Comparison of ENCODE assay signal across 9 cellular contexts in genomic region chr5:159209438-159210305, GRCh38. TPM values are rescaled to one million over a fixed set of nuclear protein-coding genes. Genes with fewer than 3 reads are reported as not detected.
DNase-seq lines count a peak whose midpoint lies in the region; ATAC-seq, FAIRE-seq and TF ChIP-seq lines count a peak whose summit lies in the region.
"Had no signal": no experiment of that assay in that cellular context is flagged by ENCODE, and none has a peak within 500 bp of the region (broad histone marks: within the 10 kb centered on the region; RNA-seq: fewer than 3 reads in every experiment).

RNF145 (minus strand) TSS chr5:159209553; CDS start chr5:159203617, 5,936 bp downstream.

- no peaks in the 10 kb centered on the region for H3K9me3 Mint-ChIP-seq in activated CD4-positive, alpha-beta T cell treated with anti-CD3 and anti-CD28 coated beads, Interleukin-2, amount 10 ng/mL, durations not matched to agents 24 days and 14 days

- no peaks in the 10 kb centered on the region for H3K27me3 Mint-ChIP-seq in activated CD4-positive, alpha-beta T cell treated with anti-CD3 and anti-CD28 coated beads, Interleukin-2, amount 10 ng/mL, durations not matched to agents 24 days and 14 days

- peak; percentile 59 to 84 for DNase-seq in AML-193 (lab: John Stamatoyannopoulos, UW)
- DNase-seq in NCI-H524 (lab: John Stamatoyannopoulos, UW), result peak; percentile 58 to 87
- DNase-seq in activated CD4-positive, alpha-beta T cell treated with anti-CD3 and anti-CD28 coated beads, Interleukin-2, amount 10 ng/mL, durations not matched to agents 24 days and 14 days, result peak; percentile 97
- DNase-seq in dedifferentiated amniotic fluid mesenchymal stem cell (ENCODE audit: extremely low spot score), result peak; percentile 83
- peak; percentile 58 for DNase-seq in HepG2 (ENCODE audit: low spot score)
- peak; percentile 96 for DNase-seq in stimulated activated CD4-positive, alpha-beta T cell treated with anti-CD3 and anti-CD28 coated beads, Interleukin-4, amount 100 ng/mL, for 1 hour

- peak within 1 kb of the TSS; percentile 98 for H3K27ac Mint-ChIP-seq in activated CD4-positive, alpha-beta T cell treated with anti-CD3 and anti-CD28 coated beads, Interleukin-2, amount 10 ng/mL, durations not matched to agents 24 days and 14 days

- no peak for TF ChIP-seq EP300 in HepG2 (IDR thresholded peaks at IDR 0.05; ENCODE audit: low read depth in 2 of 2, low read length in 2 of 2)
- TF ChIP-seq EP300 in HepG2 (CRISPR knock-in tag; IDR thresholded peaks at IDR 0.05; ENCODE audit: borderline replicate concordance), result no peak; the same call in 1 of the 2 replicates

- WGBS in HepG2 (ENCODE audit: low lambda C conversion rate), result 7% methylated on average over 5 of the region's 67 CpGs

- peak within 1 kb of the TSS; percentile 100 for H3K4me2 ChIP-seq in HepG2 (ENCODE audit: low read depth, low read length)

- CTCF ChIA-PET in HepG2 (lab: Yijun Ruan, JAX; ENCODE audit: low intra/inter-chr PET ratio, low total read pairs), result no interaction called here

- BruUV-seq in HepG2 (replicated peaks; lab: Mats Ljungman, UMichigan), result TSS peak; percentile 85

- peaks cover 27% of the 10 kb centered on the region for H3K36me3 Mint-ChIP-seq in activated CD4-positive, alpha-beta T cell treated with anti-CD3 and anti-CD28 coated beads, Interleukin-2, amount 10 ng/mL, durations not matched to agents 24 days and 14 days (ENCODE audit: low read depth)

- H4K20me1 ChIP-seq in HepG2 (ENCODE audit: insufficient read depth, low read length), result 0 out of 2 replicates have a peak, but pooled peaks cover 2% of the 10 kb centered on the region

- ATAC-seq in GM19043 (IDR thresholded peaks at IDR 0.05; ENCODE audit: low read depth, unreplicated experiment), result peak; percentile 62
- peak; percentile 69 for ATAC-seq in HG03354 (IDR thresholded peaks at IDR 0.05; ENCODE audit: poor library complexity, severe bottlenecking, unreplicated experiment)
- ATAC-seq in HepG2, result peak; percentile 75

- no peak for TF ChIP-seq CTCF in HepG2 (CRISPR knock-in tag; IDR thresholded peaks at IDR 0.05)

- H3K4me1 Mint-ChIP-seq in activated CD4-positive, alpha-beta T cell treated with anti-CD3 and anti-CD28 coated beads, Interleukin-2, amount 10 ng/mL, durations not matched to agents 24 days and 14 days, result peaks cover 54% of the 10 kb centered on the region

- no peaks in the 10 kb centered on the region for H3K36me3 ChIP-seq in HepG2 (replicated peaks in 1 of 2; ENCODE audit: control insufficient read depth in 1 of 2, insufficient read depth in 2 of 2, low read length in 2 of 2)

- 0 out of 2 replicates have a peak, but pooled peaks have one; percentile 10 for TF ChIP-seq RAD21 in HepG2 (CRISPR knock-in tag; IDR thresholded peaks at IDR 0.05)

- intact Hi-C loops in activated CD4-positive, alpha-beta T cell treated with anti-CD3 and anti-CD28 coated beads, Interleukin-2, amount 10 ng/mL, durations not matched to agents 24 days and 14 days (cut with micrococcal nuclease), result loop anchor here (1.0 to 10.0 kb wide), 9 partner anchors 31 to 1208 kb away; partner anchors contain the start of genes PWWP2A, SLU7 and UBLCP1
- intact Hi-C loops in HepG2 (cut with micrococcal nuclease; ENCODE audit: unreplicated experiment), result loop anchor here (2.0 to 5.0 kb wide), 3 partner anchors 27 to 1193 kb away; partner anchors contain the start of gene FAM200C

- H3K79me2 ChIP-seq in HepG2 (ENCODE audit: insufficient read depth, low read length), result peaks cover 43% of the 10 kb centered on the region

- peak in 1 of 2 experiments; percentile 70; a peak in 2 of 4 replicates for TF ChIP-seq POLR2A in HepG2 (IDR thresholded peaks at IDR 0.05; ENCODE audit: insufficient read depth in 1 of 2, low read depth in 2 of 2, low read length in 2 of 2)

- peak within 1 kb of the TSS; percentile 83 for H3K27ac ChIP-seq in HepG2 (ENCODE audit: extremely low read length, insufficient read depth, low read length)

- H3K4me3 ChIP-seq in HepG2 (replicated peaks in 1 of 3; ENCODE audit: insufficient read depth in 1 of 3, low read depth in 2 of 3, low read length in 3 of 3), result peak within 1 kb of the TSS; percentile 88 to 94 (median 93)

- H3K9ac ChIP-seq in HepG2 (ENCODE audit: insufficient read depth, low read depth, low read length), result peak within 1 kb of the TSS; percentile 85

- H2AFZ ChIP-seq in HepG2 (ENCODE audit: low read length), result peak within 1 kb of the TSS; percentile 64

- peaks cover 35% of the 10 kb centered on the region for H3K4me1 ChIP-seq in HepG2 (ENCODE audit: insufficient read depth, low read length)

- POLR2A ChIA-PET in HepG2 (lab: Yijun Ruan, JAX), result no interaction called here

- H3K27me3 ChIP-seq in HepG2 (ENCODE audit: control insufficient read depth in 1 of 2, insufficient read depth in 2 of 2, low read length in 2 of 2), result no peaks in the 10 kb centered on the region; a peak in 1 of 5 replicates

- in situ Hi-C loops in HepG2 (cut with HindIII; ENCODE audit: extremely low pct_ligation_motif_present, low pct_unique_long_range_greater_than_20kb), result no loop called here

- peak within 1 kb of the TSS; percentile 99 for H3K4me3 Mint-ChIP-seq in activated CD4-positive, alpha-beta T cell treated with anti-CD3 and anti-CD28 coated beads, Interleukin-2, amount 10 ng/mL, durations not matched to agents 24 days and 14 days

- no peaks in the 10 kb centered on the region for H3K9me3 ChIP-seq in HepG2 (ENCODE audit: low read length)

- FAIRE-seq in HepG2 (lab: Jason Lieb, UNC), result no peak
- FAIRE-seq: endometrium had no signal

TF ChIP-seq in HepG2, 621 proteins besides CTCF, POLR2A, EP300 and RAD21 (continues in another document):
- no peak for TF ChIP-seq ZNF10 (CRISPR knock-in tag; IDR thresholded peaks at IDR 0.05; ENCODE audit: borderline replicate concordance, low read depth)
- TF ChIP-seq KDM3A (CRISPR knock-in tag; IDR thresholded peaks at IDR 0.05; ENCODE audit: low read depth), result peak; percentile 10; the same call in 1 of the 2 replicates
- TF ChIP-seq E2F1 (CRISPR knock-in tag; IDR thresholded peaks at IDR 0.05), result peak; percentile 65
- TF ChIP-seq, protein P1, sequence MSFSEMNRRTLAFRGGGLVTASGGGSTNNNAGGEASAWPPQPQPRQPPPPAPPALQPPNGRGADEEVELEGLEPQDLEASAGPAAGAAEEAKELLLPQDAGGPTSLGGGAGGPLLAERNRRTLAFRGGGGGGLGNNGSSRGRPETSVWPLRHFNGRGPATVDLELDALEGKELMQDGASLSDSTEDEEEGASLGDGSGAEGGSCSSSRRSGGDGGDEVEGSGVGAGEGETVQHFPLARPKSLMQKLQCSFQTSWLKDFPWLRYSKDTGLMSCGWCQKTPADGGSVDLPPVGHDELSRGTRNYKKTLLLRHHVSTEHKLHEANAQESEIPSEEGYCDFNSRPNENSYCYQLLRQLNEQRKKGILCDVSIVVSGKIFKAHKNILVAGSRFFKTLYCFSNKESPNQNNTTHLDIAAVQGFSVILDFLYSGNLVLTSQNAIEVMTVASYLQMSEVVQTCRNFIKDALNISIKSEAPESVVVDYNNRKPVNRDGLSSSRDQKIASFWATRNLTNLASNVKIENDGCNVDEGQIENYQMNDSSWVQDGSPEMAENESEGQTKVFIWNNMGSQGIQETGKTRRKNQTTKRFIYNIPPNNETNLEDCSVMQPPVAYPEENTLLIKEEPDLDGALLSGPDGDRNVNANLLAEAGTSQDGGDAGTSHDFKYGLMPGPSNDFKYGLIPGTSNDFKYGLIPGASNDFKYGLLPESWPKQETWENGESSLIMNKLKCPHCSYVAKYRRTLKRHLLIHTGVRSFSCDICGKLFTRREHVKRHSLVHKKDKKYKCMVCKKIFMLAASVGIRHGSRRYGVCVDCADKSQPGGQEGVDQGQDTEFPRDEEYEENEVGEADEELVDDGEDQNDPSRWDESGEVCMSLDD (CRISPR knock-in tag; IDR thresholded peaks at IDR 0.05; ENCODE audit: borderline replicate concordance), result no peak; the same call in 1 of the 2 replicates

RNA-seq across cellular contexts. Expression of gene RNF145, which starts in this region (rescaled TPM):
- total RNA-seq in activated CD4-positive, alpha-beta T cell treated with anti-CD3 and anti-CD28 coated beads, Interleukin-2, amount 10 ng/mL, durations not matched to agents 24 days and 14 days, result 141 and 149 TPM in 2 replicates
- total RNA-seq in HepG2 (2016; rRNA removed; fragmentation: Illumina TruSeq; extraction: Trizol), result 17.5 and 24.6 TPM in 2 replicates
- total RNA-seq in HepG2 (2016; cell fraction: cytosol; rRNA removed; fragmentation: Illumina TruSeq; extraction: Trizol; ENCODE audit: low read depth), result 8.6 and 11.6 TPM in 2 replicates
- total RNA-seq in HepG2 (2016; cell fraction: insoluble cytoplasmic fraction; rRNA removed; fragmentation: Illumina TruSeq; extraction: Trizol), result 16.8 and 25.9 TPM in 2 replicates
- total RNA-seq in HepG2 (2016; cell fraction: membrane; rRNA removed; fragmentation: Illumina TruSeq; extraction: Trizol), result 22.1 and 23.1 TPM in 2 replicates
- total RNA-seq in HepG2 (2016; cell fraction: nucleus; rRNA removed; fragmentation: Illumina TruSeq; extraction: Trizol), result 26.1 and 27.7 TPM in 2 replicates
- polyA plus RNA-seq in HepG2 (2011; rRNA removed), result 21.8 and 24.6 TPM in 2 replicates
- polyA plus RNA-seq in HepG2 (2011; cell fraction: cytosol; rRNA removed), result 7.3 and 15.5 TPM in 2 replicates
- 19.7 and 20.4 TPM in 2 replicates for polyA plus RNA-seq in HepG2 (2011; cell fraction: nucleus; rRNA removed)
- 22.5 and 23.9 TPM in 2 replicates for polyA plus RNA-seq in HepG2 (2012)
- 23.7 and 24.5 TPM in 2 replicates for polyA plus RNA-seq in HepG2 (2016; cell fraction: cytosol; fragmentation: Illumina TruSeq; extraction: Trizol; ENCODE audit: low read depth)
- 17.6 and 19.8 TPM in 2 replicates for polyA plus RNA-seq in HepG2 (2016; cell fraction: insoluble cytoplasmic fraction; fragmentation: Illumina TruSeq; extraction: Trizol; ENCODE audit: low read depth)
- polyA plus RNA-seq in HepG2 (2016; cell fraction: membrane; fragmentation: Illumina TruSeq; extraction: Trizol; ENCODE audit: low read depth), result 26.8 and 29.2 TPM in 2 replicates
- 37.0 and 40.9 TPM in 2 replicates for polyA plus RNA-seq in HepG2 (2016; cell fraction: nucleus; fragmentation: Illumina TruSeq; extraction: Trizol; ENCODE audit: insufficient read depth, low read depth)
- polyA minus RNA-seq in HepG2 (2011; rRNA and poly(A)+ RNA removed; ENCODE audit: low replicate concordance), result 14.3 and 35.2 TPM in 2 replicates
- polyA minus RNA-seq in HepG2 (2011; cell fraction: cytosol; rRNA and poly(A)+ RNA removed), result 9.7 and 12.7 TPM in 2 replicates
- polyA minus RNA-seq in HepG2 (2011; cell fraction: nucleus; rRNA and poly(A)+ RNA removed), result 37.2 and 37.9 TPM in 2 replicates

Comparison
In these comparisons a context has a peak if more than half of its experiments do, and no peak if none do; other contexts are left out.
1. Peak in every context shown above with its lines: DNase-seq, ATAC-seq, H3K4me3 ChIP-seq and H3K27ac ChIP-seq.